ENCODE assay signal across 8 cellular contexts in genomic region chr12:64273527-64274403, GRCh38. TPM values are rescaled to one million over a fixed set of nuclear protein-coding genes. Genes with fewer than 3 reads are reported as not detected.
A peak's percentile ranks its signal among the peaks of the same experiment; 100 is the strongest.
DNase-seq lines count a peak whose midpoint lies in the region; ATAC-seq and TF ChIP-seq lines count a peak whose summit lies in the region.

No MANE protein-coding gene starts in this region.

- DNase-seq in NCI-H146 (lab: John Stamatoyannopoulos, UW) (peak; percentile 29), NCI-H146 treated with DMSO at 0.1 percent for 48 hours (lab: John Stamatoyannopoulos, UW; ENCODE audit: unreplicated experiment) (no peak), NCI-H2107 (lab: John Stamatoyannopoulos, UW) (peak; percentile 71), choroid plexus epithelial cell (ENCODE audit: low read depth) (peak; percentile 50), trophoblast cell (peak; percentile 20 to 55), stomach (no peak), amniotic stem cell (lab: John Stamatoyannopoulos, UW) (no peak)

- no peak overlapping the region for H3K14ac ChIP-seq in trophoblast cell (ENCODE audit: low read length)

- no peaks in the 10 kb centered on the region for H3K9me3 ChIP-seq in trophoblast cell (ENCODE audit: insufficient read depth, low read depth, low read length)
- H3K9me3 ChIP-seq in stomach = no peaks in the 10 kb centered on the region

- H3K4ac ChIP-seq in trophoblast cell (ENCODE audit: low read depth, low read length) = no peak overlapping the region

- H3K27me3 ChIP-seq in trophoblast cell (ENCODE audit: insufficient read depth, low read length) = no peaks in the 10 kb centered on the region
- H3K27me3 ChIP-seq in stomach = no peaks in the 10 kb centered on the region

- H3K9ac ChIP-seq in trophoblast cell (ENCODE audit: low read length) = no peak overlapping the region

- no peak overlapping the region for H2AFZ ChIP-seq in trophoblast cell (ENCODE audit: insufficient read depth, low read length, poor library complexity)

- no peak overlapping the region for H2BK120ac ChIP-seq in trophoblast cell (ENCODE audit: insufficient read depth, low read length, poor library complexity)

- no peak for TF ChIP-seq POLR2A in stomach (IDR thresholded peaks at IDR 0.05)

- no peak overlapping the region for H4K91ac ChIP-seq in trophoblast cell (ENCODE audit: low read depth, low read length)

- intact Hi-C loops in stomach (cut with DNase I; ENCODE audit: low total_unique reads) = no loop called here

- no peak overlapping the region for H3K4me2 ChIP-seq in trophoblast cell (ENCODE audit: low read length)

- H3K27ac ChIP-seq in trophoblast cell (ENCODE audit: low read depth, low read length) = no peak overlapping the region
- no peak overlapping the region for H3K27ac ChIP-seq in stomach

- H3K79me1 ChIP-seq in trophoblast cell (ENCODE audit: low read length) = no peaks in the 10 kb centered on the region

- H2BK5ac ChIP-seq in trophoblast cell (ENCODE audit: low read depth, low read length, poor library complexity) = no peak overlapping the region

- H4K12ac ChIP-seq in trophoblast cell (ENCODE audit: low read depth, low read length) = no peak overlapping the region

- H4K8ac ChIP-seq in trophoblast cell (ENCODE audit: low read depth, low read length) = no peak overlapping the region

- no peak overlapping the region for H3K18ac ChIP-seq in trophoblast cell (ENCODE audit: low read length)

- ATAC-seq in GM21786 (IDR thresholded peaks at IDR 0.05; ENCODE audit: unreplicated experiment) = peak; percentile 61

- WGBS in trophoblast cell (ENCODE audit: extremely low coverage, insufficient coverage, insufficient read length) = no CpG with 5 or more reads among the region's 11 CpGs
- 62 to 68% (median 66%) methylated on average over 11 of the region's 11 CpGs for WGBS in stomach, 5 donors

- no peak overlapping the region for H3K4me3 ChIP-seq in choroid plexus epithelial cell (ENCODE audit: low read depth, low read length)
- H3K4me3 ChIP-seq in trophoblast cell (ENCODE audit: low read depth, low read length) = no peak overlapping the region
- no peak overlapping the region for H3K4me3 ChIP-seq in stomach

- no peaks in the 10 kb centered on the region for H3K4me1 ChIP-seq in trophoblast cell (ENCODE audit: control insufficient read depth in 1 of 2, insufficient read depth in 2 of 2, low read length in 2 of 2)
- H3K4me1 ChIP-seq in stomach = no peaks in the 10 kb centered on the region

- H3K23ac ChIP-seq in trophoblast cell (ENCODE audit: low read length) = no peak overlapping the region

- no peak overlapping the region for H2BK12ac ChIP-seq in trophoblast cell (ENCODE audit: low read length)

- H3K36me3 ChIP-seq in trophoblast cell (ENCODE audit: control insufficient read depth in 1 of 2, insufficient read depth in 2 of 2, low read length in 2 of 2) (no peaks in the 10 kb centered on the region), stomach (no peaks in the 10 kb centered on the region)

- TF ChIP-seq CTCF in choroid plexus epithelial cell (conservative IDR thresholded peaks at IDR 0.05; ENCODE audit: low read depth, low read length) (peak; percentile 76), stomach (IDR thresholded peaks at IDR 0.05) (peak in 1 of 7 experiments; percentile 20)

- H2AK5ac ChIP-seq in trophoblast cell (ENCODE audit: low read length) = no peak overlapping the region

- no peaks in the 10 kb centered on the region for H3K79me2 ChIP-seq in trophoblast cell (ENCODE audit: control insufficient read depth, insufficient read depth, low read length, poor library complexity)

- no peak for TF ChIP-seq EP300 in stomach (IDR thresholded peaks at IDR 0.05)

RNA-seq across cellular contexts. Expression of gene KICS2, which starts 51.7 kb away (rescaled TPM):
- polyA plus RNA-seq in trophoblast cell (2013) = 1.6 and 1.8 TPM in 2 replicates
- 10 to 100 TPM in 2 of 5 donors, 1 to 10 TPM in 3; 1.2 to 32.0 (median 8.8) TPM for total RNA-seq in stomach
- 1 to 10 TPM; 3.1 to 4.3 (median 3.7) TPM for polyA plus RNA-seq in stomach

Comparison
In these comparisons a context has a peak if more than half of its experiments do, and no peak if none do; other contexts are left out.
1. DNase-seq: peak in NCI-H146 (single experiment), NCI-H2107 (single experiment), choroid plexus epithelial cell (single experiment) and trophoblast cell (2 of 2); none in NCI-H146 treated with DMSO at 0.1 percent for 48 hours (single experiment), stomach (single experiment) and amniotic stem cell (single experiment).